Comparison of ENCODE assay signal across 1 cellular context in genomic region chr1:174913225-174913903, GRCh38.
TF ChIP-seq lines count a peak whose summit lies in the region.

No MANE protein-coding gene starts in this region.

TF ChIP-seq in K562, 482 proteins besides CTCF, POLR2A, EP300 and RAD21 (continued from another document):
- TF ChIP-seq UBTF (IDR thresholded peaks at IDR 0.05; ENCODE audit: borderline replicate concordance in 1 of 2, low read depth in 2 of 2, low read length in 2 of 2) (no peak), ZBTB34 (CRISPR knock-in tag; IDR thresholded peaks at IDR 0.05) (no peak), NR2C1 (IDR thresholded peaks at IDR 0.05) (no peak), NR2C1 (tag; IDR thresholded peaks at IDR 0.05) (no peak), RCOR1 (IDR thresholded peaks at IDR 0.05; ENCODE audit: borderline replicate concordance in 1 of 2, low read depth in 2 of 2, low read length in 2 of 2) (peak in 1 of 2 experiments; percentile 40; a peak in 1 of 4 replicates), IFI16 (CRISPR knock-in tag; IDR thresholded peaks at IDR 0.05) (no peak), OTX1 (CRISPR knock-in tag; IDR thresholded peaks at IDR 0.05) (no peak), CBFA2T2 (conservative IDR thresholded peaks at IDR 0.05) (peak; percentile 44; the same call in 1 of the 2 replicates), RAD51 (IDR thresholded peaks at IDR 0.05; ENCODE audit: borderline replicate concordance, low read depth) (no peak), ZFP36 (IDR thresholded peaks at IDR 0.05; ENCODE audit: low read depth, low read length, partially characterized antibody) (no peak), DPF2 (IDR thresholded peaks at IDR 0.05) (peak; percentile 62), ARID1B (IDR thresholded peaks at IDR 0.05) (peak; percentile 80), ZBTB8A (IDR thresholded peaks at IDR 0.05; ENCODE audit: partially characterized antibody) (no peak), ZNF253 (CRISPR knock-in tag; conservative IDR thresholded peaks at IDR 0.05) (no peak), ATF1 (CRISPR knock-in tag; IDR thresholded peaks at IDR 0.05) (no peak), ATF1 (tag; IDR thresholded peaks at IDR 0.05) (0 out of 2 replicates have a peak, but pooled peaks have one; percentile 26), MEIS2 (IDR thresholded peaks at IDR 0.05; ENCODE audit: partially characterized antibody) (peak; percentile 46), DACH1 (IDR thresholded peaks at IDR 0.05; ENCODE audit: partially characterized antibody) (no peak), U2AF2 (optimal IDR thresholded peaks at IDR 0.05; ENCODE audit: low read depth, low read length) (no peak), TCF3 (CRISPR knock-in tag; IDR thresholded peaks at IDR 0.05) (peak; percentile 71), MTA1 (IDR thresholded peaks at IDR 0.05; ENCODE audit: borderline replicate concordance) (no peak), SOX6 (IDR thresholded peaks at IDR 0.05) (peak; percentile 47; the same call in 1 of the 2 replicates), NCOR1 (IDR thresholded peaks at IDR 0.05) (peak; percentile 45), KAT8 (IDR thresholded peaks at IDR 0.05; ENCODE audit: low read depth) (no peak), USF2 (CRISPR knock-in tag; IDR thresholded peaks at IDR 0.05) (no peak), COPS2 (conservative IDR thresholded peaks at IDR 0.05) (no peak), KLF1 (tag; IDR thresholded peaks at IDR 0.05) (no peak), E2F4 (CRISPR knock-in tag; IDR thresholded peaks at IDR 0.05; ENCODE audit: low read depth) (no peak), SFPQ (IDR thresholded peaks at IDR 0.05; ENCODE audit: low read depth, low read length) (no peak), KAT7 (CRISPR knock-in tag; IDR thresholded peaks at IDR 0.05; ENCODE audit: borderline replicate concordance) (no peak), GATAD2B (IDR thresholded peaks at IDR 0.05; ENCODE audit: borderline replicate concordance) (0 out of 2 replicates have a peak, but pooled peaks have one; percentile 48), CGGBP1 (CRISPR knock-in tag; IDR thresholded peaks at IDR 0.05) (no peak), TRIM25 (IDR thresholded peaks at IDR 0.05; ENCODE audit: borderline replicate concordance) (no peak), TEAD4 (IDR thresholded peaks at IDR 0.05; ENCODE audit: low read length) (peak; percentile 79), TEAD4 (CRISPR knock-in tag; IDR thresholded peaks at IDR 0.05; ENCODE audit: borderline replicate concordance) (no peak), MYNN (IDR thresholded peaks at IDR 0.05) (no peak), MYNN (CRISPR knock-in tag; IDR thresholded peaks at IDR 0.05) (no peak), KLF16 (IDR thresholded peaks at IDR 0.05) (no peak; the same call in 1 of the 2 replicates), ETV5 (CRISPR knock-in tag; IDR thresholded peaks at IDR 0.05; ENCODE audit: low read depth) (no peak), ZNF12 (CRISPR knock-in tag; IDR thresholded peaks at IDR 0.05) (no peak), CBFA2T3 (IDR thresholded peaks at IDR 0.05) (peak; percentile 74), STAT5B (CRISPR knock-in tag; IDR thresholded peaks at IDR 0.05) (no peak), MTA2 (IDR thresholded peaks at IDR 0.05; ENCODE audit: low read depth) (0 out of 2 replicates have a peak, but pooled peaks have one; percentile 45), ATF4 (CRISPR knock-in tag; IDR thresholded peaks at IDR 0.05) (no peak), SMARCA4 (IDR thresholded peaks at IDR 0.05) (peak; percentile 69; the same call in 1 of the 2 replicates), RFX5 (IDR thresholded peaks at IDR 0.05; ENCODE audit: low read depth, low read length) (no peak), TAL1 (IDR thresholded peaks at IDR 0.05) (peak; percentile 69), TRIM28 (IDR thresholded peaks at IDR 0.05) (no peak), ZBTB7A (IDR thresholded peaks at IDR 0.05; ENCODE audit: borderline replicate concordance, control insufficient read depth, low read depth, low read length) (no peak), ADNP (tag; IDR thresholded peaks at IDR 0.05) (peak; percentile 52; the same call in 1 of the 2 replicates), FOXA1 (IDR thresholded peaks at IDR 0.05; ENCODE audit: borderline replicate concordance) (no peak), JUND (IDR thresholded peaks at IDR 0.05; ENCODE audit: borderline replicate concordance, low read depth, low read length) (no peak), JUND (tag; IDR thresholded peaks at IDR 0.05; ENCODE audit: borderline replicate concordance, low read depth, low read length) (peak; percentile 17; the same call in 1 of the 3 replicates), ID3 (CRISPR knock-in tag; IDR thresholded peaks at IDR 0.05) (no peak), ID3 (tag; IDR thresholded peaks at IDR 0.05) (no peak), GATA2 (CRISPR knock-in tag; IDR thresholded peaks at IDR 0.05) (0 out of 2 replicates have a peak, but pooled peaks have one; percentile 24), NCOA4 (IDR thresholded peaks at IDR 0.05; ENCODE audit: partially characterized antibody) (no peak), RNF219 (CRISPR knock-in tag; IDR thresholded peaks at IDR 0.05) (no peak), TRIM24 (IDR thresholded peaks at IDR 0.05) (peak in 1 of 2 experiments; percentile 20; a peak in 1 of 4 replicates)
